35 cellular contexts compared by ENCODE assay signal in genomic region chr1:43491056-43491455, GRCh38.
"Had no signal": no experiment of that assay in that cellular context is flagged by ENCODE, and none has a peak within 500 bp of the region (broad histone marks: within the 10 kb centered on the region; RNA-seq: fewer than 3 reads in every experiment).

No MANE protein-coding gene starts in this region.

- DNase-seq: activated CD4-positive, alpha-beta memory T cell treated with anti-CD3 and anti-CD28 coated beads for 36 hours; activated CD4-positive, alpha-beta T cell treated with anti-CD3 and anti-CD28 coated beads for 36 hours; activated CD4-positive, alpha-beta T cell treated with anti-CD3 and anti-CD28 coated beads, Interleukin-2, amount 10 ng/mL, durations not matched to agents 24 days and 14 days; activated CD4-positive, CD25-positive, alpha-beta regulatory T cell; activated CD4-positive, CD25-positive, alpha-beta regulatory T cell treated with anti-CD3 and anti-CD28 coated beads, Interleukin-2, amount 50 U/mL, for 72 hours; activated CD8-positive, alpha-beta memory T cell treated with anti-CD3 and anti-CD28 coated beads, Interleukin-2, amount 10 ng/mL, durations not matched to agents 7 days and 5 days; activated CD8-positive, alpha-beta memory T cell treated with anti-CD3 and anti-CD28 coated beads, Interleukin-2, amount 50 U/mL, for 4 hours; activated CD8-positive, alpha-beta T cell treated with anti-CD3 and anti-CD28 coated beads, Interleukin-2, amount 10 ng/mL, durations not matched to agents 7 days and 5 days; activated effector memory CD4-positive, alpha-beta T cell treated with anti-CD3 and anti-CD28 coated beads, Interleukin-2, amount 50 U/mL, for 16 hours; activated naive CD4-positive, alpha-beta T cell treated with anti-CD3 and anti-CD28 coated beads for 36 hours; activated naive CD8-positive, alpha-beta T cell treated with anti-CD3 and anti-CD28 coated beads for 36 hours; activated naive CD8-positive, alpha-beta T cell treated with anti-CD3 and anti-CD28 coated beads, Interleukin-2, amount 50 U/mL, for 24 hours; activated T-cell treated with anti-CD3 and anti-CD28 coated beads, Interleukin-2, amount 50 U/mL, for 1 hour; activated T-cell treated with anti-CD3 and anti-CD28 coated beads, Interleukin-2, amount 50 U/mL, for 48 hours; adrenal gland; amygdala; central memory CD4-positive, alpha-beta T cell; cerebellar nuclear complex; colonic mucosa; dorsolateral prefrontal cortex; effector memory CD4-positive, alpha-beta T cell; endodermal cell; foreskin fibroblast; glutamatergic neuron; heart left ventricle; T-helper 2 cell had no signal

- H3K27ac ChIP-seq: adrenal gland, ascending aorta, breast epithelium, cardiac muscle cell, colonic mucosa, dorsolateral prefrontal cortex, heart left ventricle had no signal

- H3K36me3 ChIP-seq: adrenal gland, ascending aorta, breast epithelium, cardiac muscle cell, colonic mucosa, heart left ventricle had no signal

- H3K27ac Mint-ChIP-seq: activated CD4-positive, alpha-beta memory T cell treated with anti-CD3 and anti-CD28 coated beads for 36 hours; activated CD4-positive, alpha-beta T cell treated with anti-CD3 and anti-CD28 coated beads for 36 hours; activated CD4-positive, alpha-beta T cell treated with anti-CD3 and anti-CD28 coated beads, Interleukin-2, amount 10 ng/mL, durations not matched to agents 24 days and 14 days; activated CD8-positive, alpha-beta memory T cell treated with anti-CD3 and anti-CD28 coated beads, Interleukin-2, amount 10 ng/mL, durations not matched to agents 7 days and 5 days; activated CD8-positive, alpha-beta T cell treated with anti-CD3 and anti-CD28 coated beads, Interleukin-2, amount 10 ng/mL, durations not matched to agents 7 days and 5 days; activated naive CD4-positive, alpha-beta T cell treated with anti-CD3 and anti-CD28 coated beads for 36 hours; activated naive CD4-positive, alpha-beta T cell treated with anti-CD3 and anti-CD28 coated beads, Interleukin-2, amount 50 U/mL, for 24 hours; activated naive CD8-positive, alpha-beta T cell treated with anti-CD3 and anti-CD28 coated beads for 36 hours; activated naive CD8-positive, alpha-beta T cell treated with anti-CD3 and anti-CD28 coated beads, Interleukin-2, amount 50 U/mL, for 24 hours; activated T-helper 1 cell treated with anti-CD3 and anti-CD28 coated beads, Interleukin-12 subunit alpha, Interleukin-12 subunit beta, Interleukin-2, Interleukin-4 antibody, amounts not matched to agents 30 ng/mL and 10 ng/mL and 1 ng/mL, durations not matched to agents 14 hours and 24 hours and 36 hours; activated T-helper 2 cell treated with anti-CD3 and anti-CD28 coated beads, Interferon-gamma antibody, Interleukin-2, Interleukin-4, amounts not matched to agents 10 μg/mL and 5 μg/mL and 100 μg/mL, durations not matched to agents 14 hours and 24 hours and 36 hours; brain; dendritic cell treated with granulocyte-macrophage colony-stimulating factor and Interleukin-4, amounts not matched to agents 40 ng/mL and 50 ng/mL, for 4 days; endodermal cell had no signal

- H3K4me1 ChIP-seq: adrenal gland, ascending aorta, breast epithelium, colonic mucosa, heart left ventricle had no signal

- H3K4me3 Mint-ChIP-seq: activated CD4-positive, alpha-beta memory T cell treated with anti-CD3 and anti-CD28 coated beads for 36 hours; activated CD4-positive, alpha-beta T cell treated with anti-CD3 and anti-CD28 coated beads for 36 hours; activated CD4-positive, alpha-beta T cell treated with anti-CD3 and anti-CD28 coated beads, Interleukin-2, amount 10 ng/mL, durations not matched to agents 24 days and 14 days; activated CD8-positive, alpha-beta memory T cell treated with anti-CD3 and anti-CD28 coated beads, Interleukin-2, amount 10 ng/mL, durations not matched to agents 7 days and 5 days; activated CD8-positive, alpha-beta T cell treated with anti-CD3 and anti-CD28 coated beads, Interleukin-2, amount 10 ng/mL, durations not matched to agents 7 days and 5 days; activated naive CD4-positive, alpha-beta T cell treated with anti-CD3 and anti-CD28 coated beads for 36 hours; activated naive CD4-positive, alpha-beta T cell treated with anti-CD3 and anti-CD28 coated beads, Interleukin-2, amount 50 U/mL, for 24 hours; activated naive CD8-positive, alpha-beta T cell treated with anti-CD3 and anti-CD28 coated beads for 36 hours; activated naive CD8-positive, alpha-beta T cell treated with anti-CD3 and anti-CD28 coated beads, Interleukin-2, amount 50 U/mL, for 24 hours; activated T-helper 1 cell treated with anti-CD3 and anti-CD28 coated beads, Interleukin-12 subunit alpha, Interleukin-12 subunit beta, Interleukin-2, Interleukin-4 antibody, amounts not matched to agents 30 ng/mL and 10 ng/mL and 1 ng/mL, durations not matched to agents 14 hours and 24 hours and 36 hours; brain; dendritic cell treated with granulocyte-macrophage colony-stimulating factor and Interleukin-4, amounts not matched to agents 40 ng/mL and 50 ng/mL, for 4 days; endodermal cell had no signal

- H3K4me1 Mint-ChIP-seq: activated CD4-positive, alpha-beta T cell treated with anti-CD3 and anti-CD28 coated beads for 36 hours; activated CD4-positive, alpha-beta T cell treated with anti-CD3 and anti-CD28 coated beads, Interleukin-2, amount 10 ng/mL, durations not matched to agents 24 days and 14 days; activated CD8-positive, alpha-beta memory T cell treated with anti-CD3 and anti-CD28 coated beads, Interleukin-2, amount 10 ng/mL, durations not matched to agents 7 days and 5 days; activated naive CD4-positive, alpha-beta T cell treated with anti-CD3 and anti-CD28 coated beads, Interleukin-2, amount 50 U/mL, for 24 hours; activated naive CD8-positive, alpha-beta T cell treated with anti-CD3 and anti-CD28 coated beads for 36 hours; activated naive CD8-positive, alpha-beta T cell treated with anti-CD3 and anti-CD28 coated beads, Interleukin-2, amount 50 U/mL, for 24 hours had no signal

- H3K27me3 Mint-ChIP-seq: activated naive CD8-positive, alpha-beta T cell treated with anti-CD3 and anti-CD28 coated beads for 36 hours had no signal

- H3K27me3 ChIP-seq: adrenal gland, ascending aorta, breast epithelium, cardiac muscle cell, colonic mucosa, dorsolateral prefrontal cortex, heart left ventricle had no signal

- H3K4me3 ChIP-seq: adrenal gland, ascending aorta, breast epithelium, cardiac muscle cell, colonic mucosa, dorsolateral prefrontal cortex, heart left ventricle had no signal

- H3K9me3 ChIP-seq: colonic mucosa had no signal

- ATAC-seq: activated CD4-positive, alpha-beta T cell treated with anti-CD3 and anti-CD28 coated beads for 36 hours; activated CD8-positive, alpha-beta memory T cell treated with anti-CD3 and anti-CD28 coated beads, Interleukin-2, amount 10 ng/mL, durations not matched to agents 7 days and 5 days; activated CD8-positive, alpha-beta T cell treated with anti-CD3 and anti-CD28 coated beads, Interleukin-2, amount 10 ng/mL, durations not matched to agents 7 days and 5 days; activated naive CD8-positive, alpha-beta T cell treated with anti-CD3 and anti-CD28 coated beads, Interleukin-2, amount 50 U/mL, for 24 hours; esophagus mucosa; heart left ventricle had no signal
